In the genomic region with DNA sequence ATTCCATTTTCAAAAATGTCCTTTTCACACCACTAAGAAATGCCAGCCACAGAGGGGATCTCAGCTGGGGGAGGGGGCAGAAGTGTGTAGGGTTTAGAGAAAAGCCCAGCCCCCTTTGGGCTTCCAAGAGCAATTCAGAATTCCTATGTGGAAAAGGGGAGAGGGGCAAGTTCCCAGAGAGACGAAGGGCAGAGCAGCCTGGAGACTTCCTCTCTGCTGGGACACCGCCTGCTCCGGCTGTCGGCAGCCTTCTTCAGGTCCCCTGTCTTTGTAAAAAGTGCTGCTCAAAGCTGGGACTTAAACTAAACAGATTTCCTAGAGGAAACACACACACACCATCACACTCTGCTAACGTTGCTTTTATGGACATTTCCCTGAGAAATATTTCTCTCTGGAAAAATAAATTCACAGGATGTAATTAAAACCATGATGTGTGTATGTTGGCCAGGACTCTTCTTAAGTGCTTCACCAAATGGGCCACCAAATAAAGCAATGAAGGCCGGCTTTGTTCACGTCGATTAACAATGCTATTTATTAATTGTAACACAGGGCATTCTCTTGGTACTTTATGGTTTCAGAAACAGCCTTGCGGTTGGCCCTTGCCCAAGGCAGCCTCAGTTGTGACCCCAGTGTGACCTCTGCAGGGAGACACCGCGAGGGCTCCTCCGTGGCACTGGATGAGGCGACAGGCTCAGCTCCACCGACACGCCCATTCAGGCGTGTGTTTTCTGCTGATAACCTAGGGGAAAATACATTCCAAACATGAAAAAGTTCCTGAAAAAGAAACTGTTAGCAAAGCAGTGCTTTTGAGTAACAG, we compare ENCODE assay signal across 1 cellular context.
TF ChIP-seq lines count a peak whose summit lies in the region.

No MANE protein-coding gene starts in this region.

TF ChIP-seq in K562, 482 proteins besides CTCF, POLR2A, EP300 and RAD21 (continued from another document):
- TF ChIP-seq, protein P1, sequence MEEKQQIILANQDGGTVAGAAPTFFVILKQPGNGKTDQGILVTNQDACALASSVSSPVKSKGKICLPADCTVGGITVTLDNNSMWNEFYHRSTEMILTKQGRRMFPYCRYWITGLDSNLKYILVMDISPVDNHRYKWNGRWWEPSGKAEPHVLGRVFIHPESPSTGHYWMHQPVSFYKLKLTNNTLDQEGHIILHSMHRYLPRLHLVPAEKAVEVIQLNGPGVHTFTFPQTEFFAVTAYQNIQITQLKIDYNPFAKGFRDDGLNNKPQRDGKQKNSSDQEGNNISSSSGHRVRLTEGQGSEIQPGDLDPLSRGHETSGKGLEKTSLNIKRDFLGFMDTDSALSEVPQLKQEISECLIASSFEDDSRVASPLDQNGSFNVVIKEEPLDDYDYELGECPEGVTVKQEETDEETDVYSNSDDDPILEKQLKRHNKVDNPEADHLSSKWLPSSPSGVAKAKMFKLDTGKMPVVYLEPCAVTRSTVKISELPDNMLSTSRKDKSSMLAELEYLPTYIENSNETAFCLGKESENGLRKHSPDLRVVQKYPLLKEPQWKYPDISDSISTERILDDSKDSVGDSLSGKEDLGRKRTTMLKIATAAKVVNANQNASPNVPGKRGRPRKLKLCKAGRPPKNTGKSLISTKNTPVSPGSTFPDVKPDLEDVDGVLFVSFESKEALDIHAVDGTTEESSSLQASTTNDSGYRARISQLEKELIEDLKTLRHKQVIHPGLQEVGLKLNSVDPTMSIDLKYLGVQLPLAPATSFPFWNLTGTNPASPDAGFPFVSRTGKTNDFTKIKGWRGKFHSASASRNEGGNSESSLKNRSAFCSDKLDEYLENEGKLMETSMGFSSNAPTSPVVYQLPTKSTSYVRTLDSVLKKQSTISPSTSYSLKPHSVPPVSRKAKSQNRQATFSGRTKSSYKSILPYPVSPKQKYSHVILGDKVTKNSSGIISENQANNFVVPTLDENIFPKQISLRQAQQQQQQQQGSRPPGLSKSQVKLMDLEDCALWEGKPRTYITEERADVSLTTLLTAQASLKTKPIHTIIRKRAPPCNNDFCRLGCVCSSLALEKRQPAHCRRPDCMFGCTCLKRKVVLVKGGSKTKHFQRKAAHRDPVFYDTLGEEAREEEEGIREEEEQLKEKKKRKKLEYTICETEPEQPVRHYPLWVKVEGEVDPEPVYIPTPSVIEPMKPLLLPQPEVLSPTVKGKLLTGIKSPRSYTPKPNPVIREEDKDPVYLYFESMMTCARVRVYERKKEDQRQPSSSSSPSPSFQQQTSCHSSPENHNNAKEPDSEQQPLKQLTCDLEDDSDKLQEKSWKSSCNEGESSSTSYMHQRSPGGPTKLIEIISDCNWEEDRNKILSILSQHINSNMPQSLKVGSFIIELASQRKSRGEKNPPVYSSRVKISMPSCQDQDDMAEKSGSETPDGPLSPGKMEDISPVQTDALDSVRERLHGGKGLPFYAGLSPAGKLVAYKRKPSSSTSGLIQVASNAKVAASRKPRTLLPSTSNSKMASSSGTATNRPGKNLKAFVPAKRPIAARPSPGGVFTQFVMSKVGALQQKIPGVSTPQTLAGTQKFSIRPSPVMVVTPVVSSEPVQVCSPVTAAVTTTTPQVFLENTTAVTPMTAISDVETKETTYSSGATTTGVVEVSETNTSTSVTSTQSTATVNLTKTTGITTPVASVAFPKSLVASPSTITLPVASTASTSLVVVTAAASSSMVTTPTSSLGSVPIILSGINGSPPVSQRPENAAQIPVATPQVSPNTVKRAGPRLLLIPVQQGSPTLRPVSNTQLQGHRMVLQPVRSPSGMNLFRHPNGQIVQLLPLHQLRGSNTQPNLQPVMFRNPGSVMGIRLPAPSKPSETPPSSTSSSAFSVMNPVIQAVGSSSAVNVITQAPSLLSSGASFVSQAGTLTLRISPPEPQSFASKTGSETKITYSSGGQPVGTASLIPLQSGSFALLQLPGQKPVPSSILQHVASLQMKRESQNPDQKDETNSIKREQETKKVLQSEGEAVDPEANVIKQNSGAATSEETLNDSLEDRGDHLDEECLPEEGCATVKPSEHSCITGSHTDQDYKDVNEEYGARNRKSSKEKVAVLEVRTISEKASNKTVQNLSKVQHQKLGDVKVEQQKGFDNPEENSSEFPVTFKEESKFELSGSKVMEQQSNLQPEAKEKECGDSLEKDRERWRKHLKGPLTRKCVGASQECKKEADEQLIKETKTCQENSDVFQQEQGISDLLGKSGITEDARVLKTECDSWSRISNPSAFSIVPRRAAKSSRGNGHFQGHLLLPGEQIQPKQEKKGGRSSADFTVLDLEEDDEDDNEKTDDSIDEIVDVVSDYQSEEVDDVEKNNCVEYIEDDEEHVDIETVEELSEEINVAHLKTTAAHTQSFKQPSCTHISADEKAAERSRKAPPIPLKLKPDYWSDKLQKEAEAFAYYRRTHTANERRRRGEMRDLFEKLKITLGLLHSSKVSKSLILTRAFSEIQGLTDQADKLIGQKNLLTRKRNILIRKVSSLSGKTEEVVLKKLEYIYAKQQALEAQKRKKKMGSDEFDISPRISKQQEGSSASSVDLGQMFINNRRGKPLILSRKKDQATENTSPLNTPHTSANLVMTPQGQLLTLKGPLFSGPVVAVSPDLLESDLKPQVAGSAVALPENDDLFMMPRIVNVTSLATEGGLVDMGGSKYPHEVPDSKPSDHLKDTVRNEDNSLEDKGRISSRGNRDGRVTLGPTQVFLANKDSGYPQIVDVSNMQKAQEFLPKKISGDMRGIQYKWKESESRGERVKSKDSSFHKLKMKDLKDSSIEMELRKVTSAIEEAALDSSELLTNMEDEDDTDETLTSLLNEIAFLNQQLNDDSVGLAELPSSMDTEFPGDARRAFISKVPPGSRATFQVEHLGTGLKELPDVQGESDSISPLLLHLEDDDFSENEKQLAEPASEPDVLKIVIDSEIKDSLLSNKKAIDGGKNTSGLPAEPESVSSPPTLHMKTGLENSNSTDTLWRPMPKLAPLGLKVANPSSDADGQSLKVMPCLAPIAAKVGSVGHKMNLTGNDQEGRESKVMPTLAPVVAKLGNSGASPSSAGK (IDR thresholded peaks at IDR 0.05), result no peak
- TF ChIP-seq, protein P2, sequence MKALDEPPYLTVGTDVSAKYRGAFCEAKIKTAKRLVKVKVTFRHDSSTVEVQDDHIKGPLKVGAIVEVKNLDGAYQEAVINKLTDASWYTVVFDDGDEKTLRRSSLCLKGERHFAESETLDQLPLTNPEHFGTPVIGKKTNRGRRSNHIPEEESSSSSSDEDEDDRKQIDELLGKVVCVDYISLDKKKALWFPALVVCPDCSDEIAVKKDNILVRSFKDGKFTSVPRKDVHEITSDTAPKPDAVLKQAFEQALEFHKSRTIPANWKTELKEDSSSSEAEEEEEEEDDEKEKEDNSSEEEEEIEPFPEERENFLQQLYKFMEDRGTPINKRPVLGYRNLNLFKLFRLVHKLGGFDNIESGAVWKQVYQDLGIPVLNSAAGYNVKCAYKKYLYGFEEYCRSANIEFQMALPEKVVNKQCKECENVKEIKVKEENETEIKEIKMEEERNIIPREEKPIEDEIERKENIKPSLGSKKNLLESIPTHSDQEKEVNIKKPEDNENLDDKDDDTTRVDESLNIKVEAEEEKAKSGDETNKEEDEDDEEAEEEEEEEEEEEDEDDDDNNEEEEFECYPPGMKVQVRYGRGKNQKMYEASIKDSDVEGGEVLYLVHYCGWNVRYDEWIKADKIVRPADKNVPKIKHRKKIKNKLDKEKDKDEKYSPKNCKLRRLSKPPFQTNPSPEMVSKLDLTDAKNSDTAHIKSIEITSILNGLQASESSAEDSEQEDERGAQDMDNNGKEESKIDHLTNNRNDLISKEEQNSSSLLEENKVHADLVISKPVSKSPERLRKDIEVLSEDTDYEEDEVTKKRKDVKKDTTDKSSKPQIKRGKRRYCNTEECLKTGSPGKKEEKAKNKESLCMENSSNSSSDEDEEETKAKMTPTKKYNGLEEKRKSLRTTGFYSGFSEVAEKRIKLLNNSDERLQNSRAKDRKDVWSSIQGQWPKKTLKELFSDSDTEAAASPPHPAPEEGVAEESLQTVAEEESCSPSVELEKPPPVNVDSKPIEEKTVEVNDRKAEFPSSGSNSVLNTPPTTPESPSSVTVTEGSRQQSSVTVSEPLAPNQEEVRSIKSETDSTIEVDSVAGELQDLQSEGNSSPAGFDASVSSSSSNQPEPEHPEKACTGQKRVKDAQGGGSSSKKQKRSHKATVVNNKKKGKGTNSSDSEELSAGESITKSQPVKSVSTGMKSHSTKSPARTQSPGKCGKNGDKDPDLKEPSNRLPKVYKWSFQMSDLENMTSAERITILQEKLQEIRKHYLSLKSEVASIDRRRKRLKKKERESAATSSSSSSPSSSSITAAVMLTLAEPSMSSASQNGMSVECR (CRISPR knock-in tag; IDR thresholded peaks at IDR 0.05), result no peak
- TF ChIP-seq MTA2 (IDR thresholded peaks at IDR 0.05; ENCODE audit: low read depth), result peak; percentile 56
- no peak for TF ChIP-seq BRD4 (IDR thresholded peaks at IDR 0.05)
